8 cellular contexts compared by ENCODE assay signal in genomic region chr16:2474877-2475412, GRCh38. TPM values are rescaled to one million over a fixed set of nuclear protein-coding genes. Genes with fewer than 3 reads are reported as not detected.
DNase-seq lines count a peak whose midpoint lies in the region; ATAC-seq and TF ChIP-seq lines count a peak whose summit lies in the region.

Gene TBC1D24, plus strand, starts transcription at chr16:2475127. Its CDS starts 21,022 bp downstream, at chr16:2496149.

- no peaks in the 10 kb centered on the region for H4K20me1 ChIP-seq in mammary epithelial cell (ENCODE audit: insufficient read depth, low read length)

- no TSS peak for BruUV-seq in mammary epithelial cell (replicated peaks; lab: Mats Ljungman, UMichigan)

- DNase-seq in GM12864 (ENCODE audit: low read depth) (no peak), NCI-H2107 (lab: John Stamatoyannopoulos, UW) (peak; percentile 67), WTC11 (ENCODE audit: low spot score) (peak; percentile 85), mammary epithelial cell (peak; percentile 77), iPS-NIHi11 (ENCODE audit: low spot score) (peak; percentile 100)

- dilution Hi-C loops in mammary epithelial cell (cut with HindIII; ENCODE audit: low sequenced_read_pairs), result no loop called here

- CTCF ChIA-PET in WTC11 (lab: Charles Lee), result interaction anchor here (0.5 to 4.0 kb wide), 7 partner anchors 11 to 253 kb away, joined by 3 to 57 read pairs (median 3); partner anchors contain the start of gene TEDC2
- CTCF ChIA-PET in mammary epithelial cell (lab: Charles Lee; ENCODE audit: low non-redundant PET), result no interaction called here

- no peak within 1 kb of the TSS for H3K27ac Mint-ChIP-seq in WTC11

- H3K4me2 ChIP-seq in mammary epithelial cell (ENCODE audit: insufficient read depth, low read depth, low read length), result peak within 1 kb of the TSS; percentile 100

- peaks cover 34% of the 10 kb centered on the region for H3K27me3 Mint-ChIP-seq in WTC11 (ENCODE audit: low read depth)

- WGBS in mammary epithelial cell (ENCODE audit: low coverage, missing lambda C conversion rate), result no CpG with 5 or more reads among the region's 77 CpGs

- ATAC-seq in HG02610 (IDR thresholded peaks at IDR 0.05; ENCODE audit: unreplicated experiment) (peak; percentile 54), WTC11 (peak; percentile 60), GM21528 (IDR thresholded peaks at IDR 0.05; ENCODE audit: low FRiP score, unreplicated experiment) (no peak)

- H3K4me1 ChIP-seq in mammary epithelial cell (ENCODE audit: insufficient read depth, low read length) (peaks cover 32% of the 10 kb centered on the region), skeletal muscle tissue (ENCODE audit: control insufficient read depth in 3 of 3, insufficient read depth in 3 of 3, low read length in 3 of 3) (peaks cover 22 to 49% (median 32%) of the 10 kb centered on the region in 3 donors)

- H3K4me3 ChIP-seq in GM12864 (ENCODE audit: low read depth, low read length), result peak within 1 kb of the TSS; percentile 94
- H3K4me3 ChIP-seq in mammary epithelial cell (replicated peaks in 1 of 3; ENCODE audit: insufficient read depth in 1 of 3, low read depth in 2 of 3, low read length in 3 of 3), result peak within 1 kb of the TSS; percentile 60 to 89 (median 84)
- H3K4me3 ChIP-seq in skeletal muscle tissue (ENCODE audit: low read length in 3 of 3), result peak within 1 kb of the TSS; percentile 68 to 75 (median 74)

- no peaks in the 10 kb centered on the region for H3K36me3 Mint-ChIP-seq in WTC11

- H3K4me1 Mint-ChIP-seq in WTC11, result peaks cover 13% of the 10 kb centered on the region

- peak within 1 kb of the TSS; percentile 67 for H3K4me3 Mint-ChIP-seq in WTC11

- in situ Hi-C loops in mammary epithelial cell (cut with MboI; ENCODE audit: low sequenced_read_pairs in 2 of 2), result loop anchor here in 1 of 2 donors (25.0 kb wide), 1 partner anchor 213 kb away; the partner anchor contains the start of genes ECI1 and RNPS1

- H2AFZ ChIP-seq in mammary epithelial cell (ENCODE audit: low read depth, low read length), result peak within 1 kb of the TSS; percentile 81

- H3K27ac ChIP-seq in mammary epithelial cell (ENCODE audit: insufficient read depth, low read depth, low read length) (peak within 1 kb of the TSS; percentile 22), skeletal muscle tissue (ENCODE audit: low read depth, low read length) (peak within 1 kb of the TSS; percentile 64)

- H3K27me3 ChIP-seq in mammary epithelial cell (ENCODE audit: insufficient read depth, low read length) (no peaks in the 10 kb centered on the region), skeletal muscle tissue (ENCODE audit: control insufficient read depth in 3 of 3, insufficient read depth in 3 of 3, low read length in 3 of 3) (peaks cover 10 to 31% (median 27%) of the 10 kb centered on the region in 3 donors)

- intact Hi-C loops in mammary epithelial cell (cut with micrococcal nuclease), result no loop called here

- H3K9ac ChIP-seq in mammary epithelial cell (ENCODE audit: insufficient read depth, low read length), result peak within 1 kb of the TSS; percentile 68
- peak within 1 kb of the TSS; percentile 61 to 82 (median 79) for H3K9ac ChIP-seq in skeletal muscle tissue (ENCODE audit: low read depth in 1 of 3, low read length in 3 of 3)

- H3K9me3 ChIP-seq in mammary epithelial cell (replicated peaks; ENCODE audit: insufficient read depth, low read length) (no peaks in the 10 kb centered on the region), skeletal muscle tissue (ENCODE audit: control insufficient read depth in 3 of 3, low read length in 3 of 3) (no peaks in the 10 kb centered on the region)

- no peaks in the 10 kb centered on the region for H3K9me3 Mint-ChIP-seq in WTC11

- H3K79me2 ChIP-seq in mammary epithelial cell (ENCODE audit: insufficient read depth, low read length), result peaks cover 17% of the 10 kb centered on the region

- POLR2A ChIA-PET in WTC11 (lab: Charles Lee), result interaction anchor here (0.6 to 1.1 kb wide), 5 partner anchors 15 to 56 kb away, joined by 3 to 5 read pairs (median 3); partner anchors contain the start of genes AMDHD2, CEMP1 and TEDC2

- TF ChIP-seq CTCF in GM12864 (IDR thresholded peaks at IDR 0.05; ENCODE audit: low read depth, low read length, missing control alignments) (no peak), WTC11 (IDR thresholded peaks at IDR 0.05) (no peak), mammary epithelial cell (conservative IDR thresholded peaks at IDR 0.05 in 1 of 2, IDR thresholded peaks at IDR 0.05 in 1 of 2; ENCODE audit: extremely low read depth in 1 of 2, insufficient read depth in 1 of 2, low read depth in 1 of 2, low read length in 2 of 2) (no peak)

- H3K36me3 ChIP-seq in mammary epithelial cell (ENCODE audit: insufficient read depth, low read length), result no peaks in the 10 kb centered on the region
- H3K36me3 ChIP-seq in skeletal muscle tissue (ENCODE audit: control insufficient read depth in 3 of 3, insufficient read depth in 3 of 3, low read length in 3 of 3), result no peaks in the 10 kb centered on the region

TF ChIP-seq in WTC11, 78 proteins besides CTCF, POLR2A, EP300 and RAD21 (continues in another document):
- TF ChIP-seq TP53 (CRISPR knock-in tag; IDR thresholded peaks at IDR 0.05) (no peak), JAZF1 (CRISPR knock-in tag; IDR thresholded peaks at IDR 0.05) (no peak), SMAD3 (CRISPR knock-in tag; IDR thresholded peaks at IDR 0.05; ENCODE audit: borderline replicate concordance) (no peak), AFF4 (CRISPR knock-in tag; IDR thresholded peaks at IDR 0.05; ENCODE audit: borderline replicate concordance) (no peak), HMGXB4 (CRISPR knock-in tag; IDR thresholded peaks at IDR 0.05) (no peak; the same call in 1 of the 2 replicates), ESRRA (CRISPR knock-in tag; IDR thresholded peaks at IDR 0.05; ENCODE audit: borderline replicate concordance) (0 out of 2 replicates have a peak, but pooled peaks have one; percentile 29), ZNF416 (CRISPR knock-in tag; IDR thresholded peaks at IDR 0.05) (no peak), PRRX2 (CRISPR knock-in tag; IDR thresholded peaks at IDR 0.05) (no peak)
- TF ChIP-seq, protein P1, sequence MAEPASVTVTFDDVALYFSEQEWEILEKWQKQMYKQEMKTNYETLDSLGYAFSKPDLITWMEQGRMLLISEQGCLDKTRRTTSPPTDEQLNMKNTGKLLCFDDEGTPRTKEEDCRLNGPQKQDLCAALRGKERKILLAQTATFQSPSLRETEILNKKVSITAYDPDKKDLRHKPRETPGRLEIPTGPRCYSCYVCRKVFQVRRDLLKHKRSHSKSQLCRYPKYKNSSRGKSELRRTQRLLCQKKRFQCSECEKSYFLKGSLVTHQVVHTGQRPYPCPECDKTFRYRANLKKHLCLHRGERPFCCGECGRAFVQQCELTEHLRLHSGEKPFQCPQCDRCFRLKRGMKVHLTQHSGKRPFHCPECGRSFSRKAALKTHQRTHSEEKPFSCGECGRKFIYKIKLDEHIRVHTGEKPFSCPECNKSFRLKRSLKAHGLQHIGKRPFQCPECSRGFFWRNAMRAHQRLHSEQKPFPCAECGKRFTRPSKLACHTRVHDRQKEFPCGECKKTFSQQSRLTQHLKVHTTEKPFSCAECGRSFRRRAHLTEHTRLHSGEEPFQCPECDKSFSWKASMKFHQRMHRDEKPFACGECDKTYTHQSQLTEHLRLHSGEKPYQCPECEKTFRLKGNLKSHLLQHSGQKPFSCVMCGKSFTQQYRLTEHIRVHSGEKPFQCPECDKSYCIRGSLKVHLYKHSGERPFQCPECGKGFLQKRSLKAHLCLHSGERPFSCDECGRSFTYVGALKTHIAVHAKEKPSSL (CRISPR knock-in tag; conservative IDR thresholded peaks at IDR 0.05), result no peak

RNA-seq across cellular contexts. Expression of gene TBC1D24, which starts in this region (rescaled TPM):
- total RNA-seq in WTC11 (2021), result 17.3 to 21.0 TPM (median 17.8 TPM) in 3 replicates
- total RNA-seq in mammary epithelial cell, result 10 to 100 TPM; 11.4 to 12.3 TPM
- polyA plus RNA-seq in mammary epithelial cell, result 5.6 TPM
- 8.3 TPM for polyA minus RNA-seq in mammary epithelial cell
- total RNA-seq in skeletal muscle tissue, result 7.8 TPM
